ENCODE assay signal across 16 cellular contexts in the genomic region with DNA sequence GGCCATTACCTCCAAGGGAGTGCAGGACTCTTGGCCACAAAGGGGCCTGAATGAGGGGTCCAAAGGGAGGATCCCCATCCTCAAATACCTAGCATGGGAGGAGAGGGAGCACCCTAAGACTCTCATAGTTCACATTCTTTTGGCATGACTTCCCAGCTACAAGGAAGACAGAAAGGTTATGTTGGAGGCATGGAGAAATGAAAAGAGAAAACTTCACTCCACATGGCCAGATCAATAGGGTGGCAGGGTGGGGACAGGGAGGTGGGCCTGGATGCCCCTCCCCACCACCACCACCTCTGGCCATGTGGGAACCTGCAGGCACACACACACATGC.
DNase-seq lines count a peak whose midpoint lies in the region; ATAC-seq and TF ChIP-seq lines count a peak whose summit lies in the region.
"Had no signal": no experiment of that assay in that cellular context is flagged by ENCODE, and none has a peak within 500 bp of the region (broad histone marks: within the 10 kb centered on the region; RNA-seq: fewer than 3 reads in every experiment).

No MANE protein-coding gene starts in this region.

- H2BK15ac ChIP-seq in mesendoderm (replicated peaks; ENCODE audit: low read depth) = no peak overlapping the region

- H3K4me1 Mint-ChIP-seq in IgD-negative memory B cell (peaks cover 47 to 72% (median 71%) of the 10 kb centered on the region in 3 donors), activated B cell treated with CpG ODN at 0.5 μM for 24 hours (peaks cover 90% of the 10 kb centered on the region)
- H3K4me1 Mint-ChIP-seq: CD8-positive, alpha-beta memory T cell had no signal

- no peaks in the 10 kb centered on the region for H3K36me3 ChIP-seq in mesendoderm (ENCODE audit: control insufficient read depth, insufficient read depth, low read length)

- no peaks in the 10 kb centered on the region for H3K27me3 Mint-ChIP-seq in IgD-negative memory B cell
- H3K27me3 Mint-ChIP-seq in activated B cell treated with CpG ODN at 0.5 μM for 24 hours = no peaks in the 10 kb centered on the region

- intact Hi-C loops in activated B cell treated with CpG ODN at 0.5 μM for 24 hours (cut with micrococcal nuclease) = loop anchor here (5.0 kb wide), 2 partner anchors 59 to 91 kb away; no protein-coding TSS in a partner anchor

- no peak overlapping the region for H4K5ac ChIP-seq in mesendoderm (ENCODE audit: low read length)

- no peaks in the 10 kb centered on the region for H3K79me2 ChIP-seq in mesendoderm (ENCODE audit: control insufficient read depth, insufficient read depth, low read length)

- H3K36me3 Mint-ChIP-seq in IgD-negative memory B cell = peaks cover 13% of the 10 kb centered on the region
- H3K36me3 Mint-ChIP-seq in activated B cell treated with CpG ODN at 0.5 μM for 24 hours (ENCODE audit: low read depth) = peaks cover 94% of the 10 kb centered on the region
- H3K36me3 Mint-ChIP-seq: CD8-positive, alpha-beta memory T cell had no signal

- H3K27me3 ChIP-seq in mesendoderm (ENCODE audit: insufficient read depth, low read length, poor library complexity) = no peaks in the 10 kb centered on the region
- H3K27me3 ChIP-seq: BLaER1 treated with 17β-estradiol and CSF1 and Interleukin-3, amounts not matched to agents 10 nM and 100 nM had no signal

- no peak overlapping the region for H3K4ac ChIP-seq in mesendoderm (ENCODE audit: low read depth, low read length)

- no peak for TF ChIP-seq CTCF in activated B cell treated with CpG ODN at 0.5 μM for 24 hours (IDR thresholded peaks at IDR 0.05)

- no peak overlapping the region for H2BK5ac ChIP-seq in mesendoderm (ENCODE audit: low read length)

- H3K4me3 Mint-ChIP-seq in IgD-negative memory B cell (peak overlapping the region in 3 of 4 donors; percentile 57 to 88 (median 71)), activated B cell treated with CpG ODN at 0.5 μM for 24 hours (no peak overlapping the region)
- H3K4me3 Mint-ChIP-seq: CD8-positive, alpha-beta memory T cell had no signal

- H3K27ac ChIP-seq in mesendoderm (ENCODE audit: low read depth, low read length) = no peak overlapping the region
- H3K27ac ChIP-seq: BLaER1 treated with 17β-estradiol and CSF1 and Interleukin-3, amounts not matched to agents 10 nM and 100 nM; KMS-11 had no signal

- POLR2A ChIA-PET in activated B cell treated with CpG ODN at 0.5 μM for 24 hours (lab: Charles Lee) = interaction anchor here (0.9 to 2.1 kb wide), 3 partner anchors 8 to 96 kb away, joined by 3 to 6 read pairs (median 4); no protein-coding TSS in a partner anchor

- CTCF ChIA-PET in activated B cell treated with CpG ODN at 0.5 μM for 24 hours (lab: Charles Lee) = interaction anchor here (0.6 to 1.2 kb wide), 2 partner anchors 63 to 71 kb away, joined by 3 read pairs; no protein-coding TSS in a partner anchor

- no peak overlapping the region for H2BK120ac ChIP-seq in mesendoderm (ENCODE audit: low read depth, low read length)

- no peak overlapping the region for H2AK5ac ChIP-seq in mesendoderm (ENCODE audit: low read length)

- H3K23ac ChIP-seq in mesendoderm (ENCODE audit: low read length) = peak overlapping the region; percentile 18

- no peak overlapping the region for H3K56ac ChIP-seq in mesendoderm (ENCODE audit: low read length)

- H3K4me1 ChIP-seq in mesendoderm (ENCODE audit: control insufficient read depth, low read depth, low read length) = no peaks in the 10 kb centered on the region

- H3K4me3 ChIP-seq in mesendoderm (ENCODE audit: low read length) = no peak overlapping the region
- H3K4me3 ChIP-seq: BLaER1 treated with 17β-estradiol and CSF1 and Interleukin-3, amounts not matched to agents 10 nM and 100 nM had no signal

- H3K27ac Mint-ChIP-seq in IgD-negative memory B cell = peak overlapping the region in 2 of 3 donors; percentile 89 to 93
- H3K27ac Mint-ChIP-seq in activated B cell treated with CpG ODN at 0.5 μM for 24 hours = peak overlapping the region; percentile 85
- H3K27ac Mint-ChIP-seq: CD8-positive, alpha-beta memory T cell had no signal

- DNase-seq in activated B cell treated with CpG ODN at 0.5 μM for 24 hours (no peak), mesendoderm (no peak), NCI-H526 (lab: John Stamatoyannopoulos, UW) (no peak)
- no peak for DNase-seq in activated CD4-positive, CD25-positive, alpha-beta regulatory T cell treated with anti-CD3 and anti-CD28 coated beads, Interleukin-2, amount 50 U/mL, for 72 hours
- DNase-seq in activated T-cell treated with anti-CD3 and anti-CD28 coated beads, Interleukin-2, amount 50 U/mL, for 48 hours = no peak
- DNase-seq: CD8-positive, alpha-beta memory T cell; DMS79 treated with DMSO at 0.1 percent for 48 hours; GOT3; NCI-H1048; NCI-H2081 treated with DMSO at 0.1 percent for 48 hours; NCI-H510A treated with DMSO at 0.1 percent for 48 hours had no signal

- H3K9me3 Mint-ChIP-seq in IgD-negative memory B cell (peaks cover 0 to 3% (median 0%) of the 10 kb centered on the region in 3 donors), activated B cell treated with CpG ODN at 0.5 μM for 24 hours (peaks cover 3% of the 10 kb centered on the region)

- no peak overlapping the region for H3K18ac ChIP-seq in mesendoderm (ENCODE audit: low read length)

- H3K4me2 ChIP-seq in mesendoderm (ENCODE audit: low read length) = no peak overlapping the region
- H3K4me2 ChIP-seq: BLaER1 treated with 17β-estradiol and CSF1 and Interleukin-3, amounts not matched to agents 10 nM and 100 nM; KMS-11 had no signal

- no peak overlapping the region for H3K9ac ChIP-seq in mesendoderm (ENCODE audit: low read length)
- H3K9ac ChIP-seq: BLaER1 treated with 17β-estradiol and CSF1 and Interleukin-3, amounts not matched to agents 10 nM and 100 nM; KMS-11 had no signal

- H4K8ac ChIP-seq in mesendoderm (ENCODE audit: low read depth, low read length) = no peak overlapping the region

- ATAC-seq in activated B cell treated with CpG ODN at 0.5 μM for 24 hours (ENCODE audit: low read depth) (no peak), GM18873 (IDR thresholded peaks at IDR 0.05; ENCODE audit: low FRiP score, unreplicated experiment) (no peak)
- ATAC-seq: HepG2 had no signal

- H3K79me1 ChIP-seq in mesendoderm (ENCODE audit: low read length) = no peaks in the 10 kb centered on the region
